In the genomic region with DNA sequence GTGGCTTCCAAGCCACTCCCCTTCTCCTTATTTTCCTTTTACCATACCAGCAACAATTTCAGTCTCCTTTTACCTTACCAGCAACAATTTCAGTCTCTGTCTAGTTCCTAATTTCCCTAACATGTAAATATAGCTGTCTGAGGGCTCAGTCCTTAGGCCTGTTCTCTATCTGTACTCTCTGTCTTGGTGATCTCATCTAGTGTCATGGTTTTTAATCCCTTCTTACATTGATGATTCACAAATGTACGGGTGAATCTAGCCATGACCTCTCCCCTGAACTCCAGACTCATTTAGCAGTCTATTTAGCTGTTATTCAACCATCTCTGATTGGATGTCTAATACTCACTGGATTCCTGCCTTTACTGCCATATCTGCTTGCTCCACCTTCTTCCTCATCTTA, we compare ENCODE assay signal across 7 cellular contexts. TPM values are rescaled to one million over a fixed set of nuclear protein-coding genes. Genes with fewer than 3 reads are reported as not detected.
DNase-seq lines count a peak whose midpoint lies in the region; ATAC-seq and TF ChIP-seq lines count a peak whose summit lies in the region.

No MANE protein-coding gene starts in this region.

- no peaks in the 10 kb centered on the region for H3K36me3 ChIP-seq in H7 (replicated peaks; ENCODE audit: control insufficient read depth, insufficient read depth, low read length)

- ATAC-seq in GM19025 (IDR thresholded peaks at IDR 0.05; ENCODE audit: low read depth, unreplicated experiment) (peak; percentile 60), HG02885 (IDR thresholded peaks at IDR 0.05; ENCODE audit: poor library complexity, unreplicated experiment) (peak; percentile 60), SK-N-SH treated with all-trans-retinoic acid at 6 μM for 48 hours (peak; percentile 86)

- no peak overlapping the region for H3K4me3 ChIP-seq in skeletal muscle cell (ENCODE audit: low read depth, low read length)
- H3K4me3 ChIP-seq in H7 (ENCODE audit: insufficient read depth, low read depth, low read length): no peak overlapping the region

- no peaks in the 10 kb centered on the region for H3K27me3 ChIP-seq in H7 (ENCODE audit: control insufficient read depth, insufficient read depth, low read length)

- DNase-seq in skeletal muscle cell (ENCODE audit: low read depth): peak; percentile 78
- DNase-seq in COR-L47 (lab: John Stamatoyannopoulos, UW): no peak
- DNase-seq in H7: no peak
- no peak for DNase-seq in foreskin melanocyte

TF ChIP-seq in SK-N-SH treated with all-trans-retinoic acid at 6 μM for 48 hours, 23 proteins besides CTCF, POLR2A, EP300 and RAD21:
- TF ChIP-seq GLIS3 (CRISPR knock-in tag; IDR thresholded peaks at IDR 0.05) (no peak), ISL1 (CRISPR knock-in tag; IDR thresholded peaks at IDR 0.05) (peak; percentile 63), OSR1 (CRISPR knock-in tag; IDR thresholded peaks at IDR 0.05) (no peak), ZNF565 (CRISPR knock-in tag; conservative IDR thresholded peaks at IDR 0.05; ENCODE audit: low read depth) (no peak)
- TF ChIP-seq, protein P1, sequence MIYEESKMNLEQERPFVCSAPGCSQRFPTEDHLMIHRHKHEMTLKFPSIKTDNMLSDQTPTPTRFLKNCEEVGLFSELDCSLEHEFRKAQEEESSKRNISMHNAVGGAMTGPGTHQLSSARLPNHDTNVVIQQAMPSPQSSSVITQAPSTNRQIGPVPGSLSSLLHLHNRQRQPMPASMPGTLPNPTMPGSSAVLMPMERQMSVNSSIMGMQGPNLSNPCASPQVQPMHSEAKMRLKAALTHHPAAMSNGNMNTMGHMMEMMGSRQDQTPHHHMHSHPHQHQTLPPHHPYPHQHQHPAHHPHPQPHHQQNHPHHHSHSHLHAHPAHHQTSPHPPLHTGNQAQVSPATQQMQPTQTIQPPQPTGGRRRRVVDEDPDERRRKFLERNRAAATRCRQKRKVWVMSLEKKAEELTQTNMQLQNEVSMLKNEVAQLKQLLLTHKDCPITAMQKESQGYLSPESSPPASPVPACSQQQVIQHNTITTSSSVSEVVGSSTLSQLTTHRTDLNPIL (CRISPR knock-in tag; IDR thresholded peaks at IDR 0.05; ENCODE audit: low read depth): 0 out of 2 replicates have a peak, but pooled peaks have one; percentile 33
- TF ChIP-seq, protein P2, sequence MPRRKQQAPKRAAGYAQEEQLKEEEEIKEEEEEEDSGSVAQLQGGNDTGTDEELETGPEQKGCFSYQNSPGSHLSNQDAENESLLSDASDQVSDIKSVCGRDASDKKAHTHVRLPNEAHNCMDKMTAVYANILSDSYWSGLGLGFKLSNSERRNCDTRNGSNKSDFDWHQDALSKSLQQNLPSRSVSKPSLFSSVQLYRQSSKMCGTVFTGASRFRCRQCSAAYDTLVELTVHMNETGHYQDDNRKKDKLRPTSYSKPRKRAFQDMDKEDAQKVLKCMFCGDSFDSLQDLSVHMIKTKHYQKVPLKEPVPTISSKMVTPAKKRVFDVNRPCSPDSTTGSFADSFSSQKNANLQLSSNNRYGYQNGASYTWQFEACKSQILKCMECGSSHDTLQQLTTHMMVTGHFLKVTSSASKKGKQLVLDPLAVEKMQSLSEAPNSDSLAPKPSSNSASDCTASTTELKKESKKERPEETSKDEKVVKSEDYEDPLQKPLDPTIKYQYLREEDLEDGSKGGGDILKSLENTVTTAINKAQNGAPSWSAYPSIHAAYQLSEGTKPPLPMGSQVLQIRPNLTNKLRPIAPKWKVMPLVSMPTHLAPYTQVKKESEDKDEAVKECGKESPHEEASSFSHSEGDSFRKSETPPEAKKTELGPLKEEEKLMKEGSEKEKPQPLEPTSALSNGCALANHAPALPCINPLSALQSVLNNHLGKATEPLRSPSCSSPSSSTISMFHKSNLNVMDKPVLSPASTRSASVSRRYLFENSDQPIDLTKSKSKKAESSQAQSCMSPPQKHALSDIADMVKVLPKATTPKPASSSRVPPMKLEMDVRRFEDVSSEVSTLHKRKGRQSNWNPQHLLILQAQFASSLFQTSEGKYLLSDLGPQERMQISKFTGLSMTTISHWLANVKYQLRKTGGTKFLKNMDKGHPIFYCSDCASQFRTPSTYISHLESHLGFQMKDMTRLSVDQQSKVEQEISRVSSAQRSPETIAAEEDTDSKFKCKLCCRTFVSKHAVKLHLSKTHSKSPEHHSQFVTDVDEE (CRISPR knock-in tag; IDR thresholded peaks at IDR 0.05): no peak

RNA-seq across cellular contexts. Expression of gene IL15, which starts 7.2 kb away (rescaled TPM):
- total RNA-seq in H7 (2014; rRNA removed; shearing (Covaris generic)): 1.4 and 1.7 TPM in 2 replicates
